Comparison of ENCODE assay signal across 7 cellular contexts in the genomic region with DNA sequence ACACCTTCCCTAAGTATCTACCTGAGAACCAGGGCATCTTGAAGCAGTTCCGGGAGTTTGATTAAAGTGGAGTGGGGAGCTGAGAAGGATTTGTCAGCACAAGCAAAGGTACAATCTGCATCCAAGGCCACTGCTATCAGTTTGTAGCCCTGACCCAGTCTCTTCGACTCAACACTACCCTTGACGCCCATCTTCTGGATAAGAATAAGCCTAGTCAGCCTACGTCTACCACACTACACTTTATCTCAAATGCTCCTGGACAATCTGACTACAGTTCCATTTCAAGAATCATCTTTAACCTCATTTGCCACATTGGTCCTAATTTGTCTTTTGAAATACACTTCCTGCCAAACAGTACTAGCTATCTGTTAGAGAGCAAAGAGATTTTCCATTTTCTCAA.
"Had no signal": no experiment of that assay in that cellular context is flagged by ENCODE, and none has a peak within 500 bp of the region (broad histone marks: within the 10 kb centered on the region; RNA-seq: fewer than 3 reads in every experiment).

No MANE protein-coding gene starts in this region.

- H3K27ac ChIP-seq: HL-60 had no signal

- FAIRE-seq: H1, H54, HepG2 had no signal

- DNase-seq: H9, HCEC 1CT had no signal

- H2AFZ ChIP-seq: GM23338 had no signal

- H3K4me3 ChIP-seq: GM23338 had no signal

- ATAC-seq: GM23338, HepG2 had no signal

- H3K4me2 ChIP-seq: GM23338 had no signal
